In the genomic region with DNA sequence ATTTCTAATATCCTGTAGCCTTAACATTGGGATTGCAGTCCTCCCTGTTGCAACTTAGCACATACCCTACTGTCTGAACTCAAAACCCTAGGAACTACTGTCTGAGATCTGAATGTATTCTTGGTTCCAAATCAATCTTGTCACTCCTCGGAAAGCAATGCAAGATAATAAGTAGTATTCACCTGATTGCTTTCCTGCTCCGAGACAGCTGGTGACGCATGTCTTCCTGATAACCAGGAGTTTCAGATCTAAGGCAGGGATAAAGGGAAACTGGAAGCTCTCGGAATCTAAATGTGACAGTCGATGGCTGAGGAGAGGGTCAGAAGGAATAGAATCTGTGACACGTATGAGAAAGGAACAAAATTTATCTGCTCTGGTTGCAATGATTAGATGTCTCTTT, we compare ENCODE assay signal across 24 cellular contexts.
"Had no signal": no experiment of that assay in that cellular context is flagged by ENCODE, and none has a peak within 500 bp of the region (broad histone marks: within the 10 kb centered on the region; RNA-seq: fewer than 3 reads in every experiment).

No MANE protein-coding gene starts in this region.

- H3K79me2 ChIP-seq: hepatocyte had no signal

- H3K9me3 ChIP-seq: left ventricle myocardium inferior, mucosa of descending colon, ovary, right atrium auricular region, right lobe of liver, suprapubic skin, thoracic aorta, tibial artery, upper lobe of right lung had no signal

- H3K4me3 ChIP-seq: hepatocyte, left ventricle myocardium inferior, lung, mucosa of descending colon, ovary, right atrium auricular region, right lobe of liver, smooth muscle cell, suprapubic skin, thoracic aorta, tibial artery, upper lobe of right lung had no signal

- H3K36me3 ChIP-seq: left ventricle myocardium inferior, ovary, right atrium auricular region, right lobe of liver, suprapubic skin, thoracic aorta, tibial artery, upper lobe of right lung had no signal

- H3K27ac Mint-ChIP-seq: naive thymus-derived CD4-positive, alpha-beta T cell; nephron; progenitor cell of endocrine pancreas; stimulated activated memory B cell treated with anti-CD40 and anti-IgM and Interleukin-4, amounts not matched to agents 10 μg/mL and 1 μg/mL and 100 μg/mL, for 72 hours had no signal

- H3K27me3 ChIP-seq: hepatocyte, ovary, right atrium auricular region, right lobe of liver, suprapubic skin, tibial artery, upper lobe of right lung had no signal

- H3K4me1 Mint-ChIP-seq: naive thymus-derived CD4-positive, alpha-beta T cell; nephron; stimulated activated memory B cell treated with anti-CD40 and anti-IgM and Interleukin-4, amounts not matched to agents 10 μg/mL and 1 μg/mL and 100 μg/mL, for 72 hours had no signal

- H3K4me1 ChIP-seq: left ventricle myocardium inferior, right atrium auricular region, right lobe of liver, suprapubic skin, tibial artery, upper lobe of right lung had no signal

- H3K4me2 ChIP-seq: hepatocyte, smooth muscle cell had no signal

- H2AFZ ChIP-seq: hepatocyte had no signal

- H3K4me3 Mint-ChIP-seq: naive thymus-derived CD4-positive, alpha-beta T cell; nephron; stimulated activated memory B cell treated with anti-CD40 and anti-IgM and Interleukin-4, amounts not matched to agents 10 μg/mL and 1 μg/mL and 100 μg/mL, for 72 hours had no signal

- H3K36me3 Mint-ChIP-seq: naive thymus-derived CD4-positive, alpha-beta T cell; stimulated activated memory B cell treated with anti-CD40 and anti-IgM and Interleukin-4, amounts not matched to agents 10 μg/mL and 1 μg/mL and 100 μg/mL, for 72 hours had no signal

- H3K9me3 Mint-ChIP-seq: nephron; stimulated activated memory B cell treated with anti-CD40 and anti-IgM and Interleukin-4, amounts not matched to agents 10 μg/mL and 1 μg/mL and 100 μg/mL, for 72 hours had no signal

- ATAC-seq: mucosa of descending colon; naive thymus-derived CD4-positive, alpha-beta T cell; right lobe of liver; stimulated activated memory B cell treated with anti-CD40 and anti-IgM and Interleukin-4, amounts not matched to agents 10 μg/mL and 1 μg/mL and 100 μg/mL, for 72 hours; upper lobe of right lung had no signal

- H3K27ac ChIP-seq: hepatocyte, left ventricle myocardium inferior, ovary, right atrium auricular region, right lobe of liver, suprapubic skin, thoracic aorta, tibial artery, upper lobe of right lung had no signal

- H3K27me3 Mint-ChIP-seq: naive thymus-derived CD4-positive, alpha-beta T cell; progenitor cell of endocrine pancreas; stimulated activated memory B cell treated with anti-CD40 and anti-IgM and Interleukin-4, amounts not matched to agents 10 μg/mL and 1 μg/mL and 100 μg/mL, for 72 hours had no signal

- DNase-seq: islet precursor cell; left ventricle myocardium inferior; midbrain; mucosa of descending colon; naive thymus-derived CD4-positive, alpha-beta T cell; ovary; right lobe of liver; stimulated activated CD4-positive, alpha-beta T cell treated with anti-CD3 and anti-CD28 coated beads, Interleukin-1b, Interleukin-23, amount 100 ng/mL, for 48 hours; stimulated activated CD4-positive, alpha-beta T cell treated with anti-CD3 and anti-CD28 coated beads, Interleukin-2, amount 100 ng/mL, for 48 hours; stimulated activated CD4-positive, alpha-beta T cell treated with anti-CD3 and anti-CD28 coated beads, Interleukin-4, amount 100 ng/mL, for 4 hours; stimulated activated CD8-positive, alpha-beta memory T cell treated with anti-CD3 and anti-CD28 coated beads, Interleukin-4, amount 100 ng/mL, for 48 hours; stimulated activated naive CD4-positive, alpha-beta T cell treated with Interleukin-2 at 50 U/mL for 16 hours; tibial artery; trophoblast cell; upper lobe of right lung had no signal
